ENCODE assay signal across 26 cellular contexts in the genomic region with DNA sequence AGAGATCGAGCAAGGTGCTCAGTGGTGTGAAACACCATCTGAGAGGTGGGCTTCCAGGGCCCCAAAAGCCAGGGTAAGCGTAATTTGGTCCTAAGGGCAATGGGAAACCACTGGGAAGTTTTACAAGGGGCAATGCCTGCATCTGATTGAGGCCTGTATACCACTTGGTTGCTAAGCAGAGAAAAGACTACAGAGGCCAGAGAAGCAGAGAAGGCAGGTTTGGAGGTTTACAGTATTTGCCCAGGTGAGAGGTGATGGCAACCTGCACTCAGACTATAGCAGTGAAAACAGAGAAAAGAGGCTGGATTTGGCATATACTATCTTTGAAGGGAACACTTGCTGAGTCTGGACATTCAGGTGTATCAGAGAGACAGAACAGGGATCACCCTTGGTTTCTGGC.
"Had no signal": no experiment of that assay in that cellular context is flagged by ENCODE, and none has a peak within 500 bp of the region (broad histone marks: within the 10 kb centered on the region; RNA-seq: fewer than 3 reads in every experiment).

No MANE protein-coding gene starts in this region.

- H3K4me3 Mint-ChIP-seq: dendritic cell treated with granulocyte-macrophage colony-stimulating factor and Interleukin-4, amounts not matched to agents 40 ng/mL and 50 ng/mL, for 4 days; effector memory CD8-positive, alpha-beta T cell; endodermal cell; immature natural killer cell; mesothelial cell of epicardium had no signal

- H3K27ac Mint-ChIP-seq: dendritic cell treated with granulocyte-macrophage colony-stimulating factor and Interleukin-4, amounts not matched to agents 40 ng/mL and 50 ng/mL, for 4 days; effector memory CD8-positive, alpha-beta T cell; endodermal cell; immature natural killer cell; mesothelial cell of epicardium had no signal

- H3K4me3 ChIP-seq: colonic mucosa, esophagus squamous epithelium, gastroesophageal sphincter, heart left ventricle, hepatocyte, left lung, lower lobe of right lung had no signal

- H3K36me3 Mint-ChIP-seq: immature natural killer cell, mesothelial cell of epicardium had no signal

- H3K27me3 Mint-ChIP-seq: dendritic cell treated with granulocyte-macrophage colony-stimulating factor and Interleukin-4, amounts not matched to agents 40 ng/mL and 50 ng/mL, for 4 days had no signal

- H3K36me3 ChIP-seq: colonic mucosa, esophagus squamous epithelium, gastroesophageal sphincter, heart left ventricle, left lung, lower lobe of right lung had no signal

- H2AFZ ChIP-seq: hepatocyte had no signal

- FAIRE-seq: endometrium, kidney had no signal

- H3K27me3 ChIP-seq: colonic mucosa, esophagus squamous epithelium, gastroesophageal sphincter, heart left ventricle, hepatocyte, left lung had no signal

- H3K9me3 Mint-ChIP-seq: dendritic cell treated with granulocyte-macrophage colony-stimulating factor and Interleukin-4, amounts not matched to agents 40 ng/mL and 50 ng/mL, for 4 days; endodermal cell; mesothelial cell of epicardium had no signal

- ATAC-seq: effector memory CD8-positive, alpha-beta T cell; esophagus mucosa; gastroesophageal sphincter; heart left ventricle; left ventricle myocardium superior; lower lobe of right lung had no signal

- H3K4me2 ChIP-seq: hepatocyte had no signal

- H3K4me1 Mint-ChIP-seq: immature natural killer cell had no signal

- H3K27ac ChIP-seq: colonic mucosa, epithelial cell of prostate, esophagus squamous epithelium, gastroesophageal sphincter, heart left ventricle, hepatocyte, left lung, lower lobe of right lung had no signal

- H3K9me3 ChIP-seq: colonic mucosa, esophagus squamous epithelium, gastroesophageal sphincter, heart left ventricle, left lung, lower lobe of right lung had no signal

- DNase-seq: colonic mucosa; cortex of kidney; effector CD8-positive, alpha-beta T cell; effector memory CD8-positive, alpha-beta T cell; endodermal cell; erythroblast; esophagus squamous epithelium; foreskin fibroblast; foreskin melanocyte; heart left ventricle; hypothalamus; immature natural killer cell; islet precursor cell; kidney; kidney glomerular epithelial cell; left lung; left ventricle myocardium superior; lower lobe of right lung; mesenchymal stem cell had no signal

- H3K4me1 ChIP-seq: colonic mucosa, esophagus squamous epithelium, gastroesophageal sphincter, heart left ventricle, left lung, lower lobe of right lung had no signal
